ENCODE assay signal across 11 cellular contexts in genomic region chr17:77366206-77366557, GRCh38.
A peak's percentile ranks its signal among the peaks of the same experiment; 100 is the strongest.
DNase-seq lines count a peak whose midpoint lies in the region; ATAC-seq, FAIRE-seq and TF ChIP-seq lines count a peak whose summit lies in the region.
"Had no signal": no experiment of that assay in that cellular context is flagged by ENCODE, and none has a peak within 500 bp of the region (broad histone marks: within the 10 kb centered on the region; RNA-seq: fewer than 3 reads in every experiment).

No MANE protein-coding gene starts in this region.

- peaks cover 0 to 20% (median under 1%) of the 10 kb centered on the region in 4 donors for H3K27me3 ChIP-seq in pancreas

- intact Hi-C loops in pancreas (cut with DNase I) = no loop called here

- no peaks in the 10 kb centered on the region for H3K9me3 Mint-ChIP-seq in chondrocyte (ENCODE audit: low read depth)
- H3K9me3 Mint-ChIP-seq: central memory CD8-positive, alpha-beta T cell had no signal

- H3K4me1 ChIP-seq in pancreas = peaks cover 4 to 28% (median 11%) of the 10 kb centered on the region in 3 donors

- peak overlapping the region; percentile 20 for H3K4me3 Mint-ChIP-seq in chondrocyte (ENCODE audit: unreplicated experiment)
- H3K4me3 Mint-ChIP-seq: central memory CD8-positive, alpha-beta T cell had no signal

- no peak for FAIRE-seq in pancreas (lab: Jason Lieb, UNC)

- peak; percentile 7 to 45 (median 20) for ATAC-seq in pancreas
- no peak for ATAC-seq in GM18517 (IDR thresholded peaks at IDR 0.05; ENCODE audit: unreplicated experiment)

- peak overlapping the region; percentile 94 for H3K27ac Mint-ChIP-seq in chondrocyte (ENCODE audit: unreplicated experiment)

- no peak overlapping the region for H3K4me3 ChIP-seq in pancreas

- H3K27ac ChIP-seq in pancreas = peak overlapping the region; percentile 10 to 84 (median 64)

- no peaks in the 10 kb centered on the region for H3K36me3 Mint-ChIP-seq in chondrocyte (ENCODE audit: low read depth)

- H3K27me3 Mint-ChIP-seq in chondrocyte (ENCODE audit: low read depth) = no peaks in the 10 kb centered on the region
- H3K27me3 Mint-ChIP-seq: central memory CD8-positive, alpha-beta T cell had no signal

- H3K4me1 Mint-ChIP-seq in chondrocyte (ENCODE audit: low read depth) = peaks cover 59% of the 10 kb centered on the region

- TF ChIP-seq CTCF in chondrocyte (IDR thresholded peaks at IDR 0.05) = no peak
- no peak for TF ChIP-seq CTCF in pancreas (IDR thresholded peaks at IDR 0.05)

- no peaks in the 10 kb centered on the region for H3K9me3 ChIP-seq in pancreas

- WGBS in pancreas, 2 donors = 22 to 35% methylated on average over 5 of the region's 5 CpGs

- H3K36me3 ChIP-seq in pancreas = no peaks in the 10 kb centered on the region

- DNase-seq in CD1c-positive myeloid dendritic cell (ENCODE audit: extremely low spot score) = peak; percentile 23
- peak; percentile 92 for DNase-seq in NCI-H1694 treated with DMSO at 0.1 percent for 48 hours (lab: John Stamatoyannopoulos, UW)
- DNase-seq in chondrocyte (ENCODE audit: low spot score) = no peak
- peak in 1 of 6 donors; percentile 5 for DNase-seq in pancreas
- no peak for DNase-seq in NCI-H1436 treated with DMSO at 0.1 percent for 48 hours (lab: John Stamatoyannopoulos, UW)
- DNase-seq in NCI-H187 (lab: John Stamatoyannopoulos, UW) = no peak
- no peak for DNase-seq in NOMO-1 treated with DMSO at 0.1 percent for 48 hours (lab: John Stamatoyannopoulos, UW; ENCODE audit: unreplicated experiment)
- DNase-seq: activated CD8-positive, alpha-beta memory T cell treated with anti-CD3 and anti-CD28 coated beads for 24 hours; stimulated activated CD4-positive, alpha-beta T cell treated with anti-CD3 and anti-CD28 coated beads, Interleukin-2, amount 100 ng/mL, for 48 hours had no signal

Comparison
In these comparisons a context has a peak if more than half of its experiments do, and no peak if none do; other contexts are left out.
1. DNase-seq: peak in CD1c-positive myeloid dendritic cell (single experiment) and NCI-H1694 treated with DMSO at 0.1 percent for 48 hours (single experiment); none in chondrocyte (single experiment), NCI-H1436 treated with DMSO at 0.1 percent for 48 hours (single experiment), NCI-H187 (0 of 2) and NOMO-1 treated with DMSO at 0.1 percent for 48 hours (single experiment).